In the genomic region with DNA sequence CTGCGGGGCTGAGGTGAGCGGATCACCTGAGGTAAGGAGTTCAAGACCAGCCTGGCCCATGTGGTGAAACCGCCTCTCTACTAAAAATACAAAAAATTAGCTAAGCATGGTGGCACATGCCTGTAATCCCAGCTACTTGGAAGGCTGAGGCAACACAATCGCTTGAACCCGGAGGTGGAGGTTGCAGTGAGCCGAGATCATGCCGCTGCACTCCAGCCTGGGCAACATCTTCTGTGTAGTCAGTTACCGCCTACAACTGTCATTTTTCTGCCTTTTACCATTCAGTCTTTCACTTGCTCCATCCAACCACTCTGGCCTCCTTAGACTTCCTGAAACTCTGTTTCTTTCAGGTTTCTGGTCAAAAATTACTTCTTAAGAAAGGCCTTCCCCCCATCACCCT, we compare ENCODE assay signal across 2 cellular contexts.
TF ChIP-seq lines count a peak whose summit lies in the region.

No MANE protein-coding gene starts in this region.

TF ChIP-seq in HEK293, 187 proteins besides CTCF, POLR2A, EP300 and RAD21:
- TF ChIP-seq ZNF777 (tag by site-specific recombination; IDR thresholded peaks at IDR 0.05; ENCODE audit: borderline replicate concordance) = no peak
- TF ChIP-seq PRDM1 (tag by site-specific recombination; IDR thresholded peaks at IDR 0.05) = peak; percentile 35
- TF ChIP-seq, protein P1, sequence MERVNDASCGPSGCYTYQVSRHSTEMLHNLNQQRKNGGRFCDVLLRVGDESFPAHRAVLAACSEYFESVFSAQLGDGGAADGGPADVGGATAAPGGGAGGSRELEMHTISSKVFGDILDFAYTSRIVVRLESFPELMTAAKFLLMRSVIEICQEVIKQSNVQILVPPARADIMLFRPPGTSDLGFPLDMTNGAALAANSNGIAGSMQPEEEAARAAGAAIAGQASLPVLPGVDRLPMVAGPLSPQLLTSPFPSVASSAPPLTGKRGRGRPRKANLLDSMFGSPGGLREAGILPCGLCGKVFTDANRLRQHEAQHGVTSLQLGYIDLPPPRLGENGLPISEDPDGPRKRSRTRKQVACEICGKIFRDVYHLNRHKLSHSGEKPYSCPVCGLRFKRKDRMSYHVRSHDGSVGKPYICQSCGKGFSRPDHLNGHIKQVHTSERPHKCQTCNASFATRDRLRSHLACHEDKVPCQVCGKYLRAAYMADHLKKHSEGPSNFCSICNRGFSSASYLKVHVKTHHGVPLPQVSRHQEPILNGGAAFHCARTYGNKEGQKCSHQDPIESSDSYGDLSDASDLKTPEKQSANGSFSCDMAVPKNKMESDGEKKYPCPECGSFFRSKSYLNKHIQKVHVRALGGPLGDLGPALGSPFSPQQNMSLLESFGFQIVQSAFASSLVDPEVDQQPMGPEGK (tag by site-specific recombination; IDR thresholded peaks at IDR 0.05) = no peak
- TF ChIP-seq EGR2 (tag by site-specific recombination; IDR thresholded peaks at IDR 0.05; ENCODE audit: low read depth) = peak; percentile 68
- no peak for TF ChIP-seq GLI2 (tag by site-specific recombination; IDR thresholded peaks at IDR 0.05; ENCODE audit: borderline replicate concordance, low read depth)
- no peak for TF ChIP-seq SALL2 (tag by site-specific recombination; IDR thresholded peaks at IDR 0.05; ENCODE audit: borderline replicate concordance)
- peak; percentile 62 for TF ChIP-seq ZFHX2 (tag by site-specific recombination; conservative IDR thresholded peaks at IDR 0.05)
TF ChIP-seq in HEK293: peak in this region for 3.

TF ChIP-seq in SK-N-SH, 30 proteins besides CTCF, POLR2A, EP300 and RAD21:
- TF ChIP-seq TAF1 (IDR thresholded peaks at IDR 0.05; ENCODE audit: borderline replicate concordance, low read depth, low read length) = no peak
- TF ChIP-seq, protein P2, sequence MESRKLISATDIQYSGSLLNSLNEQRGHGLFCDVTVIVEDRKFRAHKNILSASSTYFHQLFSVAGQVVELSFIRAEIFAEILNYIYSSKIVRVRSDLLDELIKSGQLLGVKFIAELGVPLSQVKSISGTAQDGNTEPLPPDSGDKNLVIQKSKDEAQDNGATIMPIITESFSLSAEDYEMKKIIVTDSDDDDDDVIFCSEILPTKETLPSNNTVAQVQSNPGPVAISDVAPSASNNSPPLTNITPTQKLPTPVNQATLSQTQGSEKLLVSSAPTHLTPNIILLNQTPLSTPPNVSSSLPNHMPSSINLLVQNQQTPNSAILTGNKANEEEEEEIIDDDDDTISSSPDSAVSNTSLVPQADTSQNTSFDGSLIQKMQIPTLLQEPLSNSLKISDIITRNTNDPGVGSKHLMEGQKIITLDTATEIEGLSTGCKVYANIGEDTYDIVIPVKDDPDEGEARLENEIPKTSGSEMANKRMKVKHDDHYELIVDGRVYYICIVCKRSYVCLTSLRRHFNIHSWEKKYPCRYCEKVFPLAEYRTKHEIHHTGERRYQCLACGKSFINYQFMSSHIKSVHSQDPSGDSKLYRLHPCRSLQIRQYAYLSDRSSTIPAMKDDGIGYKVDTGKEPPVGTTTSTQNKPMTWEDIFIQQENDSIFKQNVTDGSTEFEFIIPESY (IDR thresholded peaks at IDR 0.05; ENCODE audit: borderline replicate concordance, low read depth) = no peak
- no peak for TF ChIP-seq POLR2AphosphoS5 (IDR thresholded peaks at IDR 0.05; ENCODE audit: low read depth, low read length)
- TF ChIP-seq, protein P3, sequence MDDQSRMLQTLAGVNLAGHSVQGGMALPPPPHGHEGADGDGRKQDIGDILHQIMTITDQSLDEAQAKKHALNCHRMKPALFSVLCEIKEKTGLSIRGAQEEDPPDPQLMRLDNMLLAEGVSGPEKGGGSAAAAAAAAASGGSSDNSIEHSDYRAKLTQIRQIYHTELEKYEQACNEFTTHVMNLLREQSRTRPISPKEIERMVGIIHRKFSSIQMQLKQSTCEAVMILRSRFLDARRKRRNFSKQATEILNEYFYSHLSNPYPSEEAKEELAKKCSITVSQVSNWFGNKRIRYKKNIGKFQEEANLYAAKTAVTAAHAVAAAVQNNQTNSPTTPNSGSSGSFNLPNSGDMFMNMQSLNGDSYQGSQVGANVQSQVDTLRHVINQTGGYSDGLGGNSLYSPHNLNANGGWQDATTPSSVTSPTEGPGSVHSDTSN (IDR thresholded peaks at IDR 0.05) = no peak
- TF ChIP-seq JUND (IDR thresholded peaks at IDR 0.05) = no peak
- no peak for TF ChIP-seq MEF2A (IDR thresholded peaks at IDR 0.05; ENCODE audit: borderline replicate concordance, low read depth)
- TF ChIP-seq SIN3A (IDR thresholded peaks at IDR 0.05; ENCODE audit: borderline replicate concordance, low read depth, low read length) = no peak
- TF ChIP-seq, protein P4, sequence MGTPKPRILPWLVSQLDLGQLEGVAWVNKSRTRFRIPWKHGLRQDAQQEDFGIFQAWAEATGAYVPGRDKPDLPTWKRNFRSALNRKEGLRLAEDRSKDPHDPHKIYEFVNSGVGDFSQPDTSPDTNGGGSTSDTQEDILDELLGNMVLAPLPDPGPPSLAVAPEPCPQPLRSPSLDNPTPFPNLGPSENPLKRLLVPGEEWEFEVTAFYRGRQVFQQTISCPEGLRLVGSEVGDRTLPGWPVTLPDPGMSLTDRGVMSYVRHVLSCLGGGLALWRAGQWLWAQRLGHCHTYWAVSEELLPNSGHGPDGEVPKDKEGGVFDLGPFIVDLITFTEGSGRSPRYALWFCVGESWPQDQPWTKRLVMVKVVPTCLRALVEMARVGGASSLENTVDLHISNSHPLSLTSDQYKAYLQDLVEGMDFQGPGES (IDR thresholded peaks at IDR 0.05; ENCODE audit: low read depth, low read length) = no peak
- TF ChIP-seq, protein P5, sequence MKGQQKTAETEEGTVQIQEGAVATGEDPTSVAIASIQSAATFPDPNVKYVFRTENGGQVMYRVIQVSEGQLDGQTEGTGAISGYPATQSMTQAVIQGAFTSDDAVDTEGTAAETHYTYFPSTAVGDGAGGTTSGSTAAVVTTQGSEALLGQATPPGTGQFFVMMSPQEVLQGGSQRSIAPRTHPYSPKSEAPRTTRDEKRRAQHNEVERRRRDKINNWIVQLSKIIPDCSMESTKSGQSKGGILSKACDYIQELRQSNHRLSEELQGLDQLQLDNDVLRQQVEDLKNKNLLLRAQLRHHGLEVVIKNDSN (IDR thresholded peaks at IDR 0.05; ENCODE audit: borderline replicate concordance, low read depth) = no peak
- no peak for TF ChIP-seq FOSL2 (IDR thresholded peaks at IDR 0.05; ENCODE audit: borderline replicate concordance, low read depth)
